11 cellular contexts compared by ENCODE assay signal in the genomic region with DNA sequence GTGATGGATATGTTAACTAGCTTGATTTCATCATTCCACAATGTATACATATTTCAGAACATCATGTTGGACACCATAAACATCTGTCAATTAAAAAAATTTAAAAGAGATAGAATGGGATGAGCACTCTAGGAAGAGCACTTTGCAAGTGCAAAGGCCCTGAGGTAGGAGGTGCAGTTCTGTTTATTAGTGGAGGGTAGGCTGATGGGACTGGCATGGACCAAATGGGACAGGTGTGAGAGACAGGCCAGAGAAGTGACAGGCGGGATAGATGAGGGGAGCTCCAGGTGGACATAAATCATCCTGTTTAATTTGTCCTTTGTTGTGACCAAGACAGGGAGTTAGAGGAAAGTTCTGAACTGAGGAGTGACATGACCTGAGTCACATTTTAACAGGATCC.
"Had no signal": no experiment of that assay in that cellular context is flagged by ENCODE, and none has a peak within 500 bp of the region (broad histone marks: within the 10 kb centered on the region; RNA-seq: fewer than 3 reads in every experiment).

No MANE protein-coding gene starts in this region.

- H3K27ac ChIP-seq: GM23248, KMS-11 had no signal

- FAIRE-seq: H54, HTR-8/SVneo had no signal

- H3K27ac Mint-ChIP-seq: H9, HFFc6 had no signal

- H3K4me3 ChIP-seq: GM23248 had no signal

- H3K4me2 ChIP-seq: KMS-11 had no signal

- DNase-seq: GOT3, H9, HCEC 1CT, HFFc6, IMR-90, Karpas-422, KBM-7 had no signal

- H3K9ac ChIP-seq: GM23248, KMS-11 had no signal

- H2AFZ ChIP-seq: GM23248 had no signal

- H3K4me3 Mint-ChIP-seq: H9, HFFc6 had no signal

- H3K9me3 Mint-ChIP-seq: H9 had no signal
